ENCODE assay signal across 8 cellular contexts in the genomic region with DNA sequence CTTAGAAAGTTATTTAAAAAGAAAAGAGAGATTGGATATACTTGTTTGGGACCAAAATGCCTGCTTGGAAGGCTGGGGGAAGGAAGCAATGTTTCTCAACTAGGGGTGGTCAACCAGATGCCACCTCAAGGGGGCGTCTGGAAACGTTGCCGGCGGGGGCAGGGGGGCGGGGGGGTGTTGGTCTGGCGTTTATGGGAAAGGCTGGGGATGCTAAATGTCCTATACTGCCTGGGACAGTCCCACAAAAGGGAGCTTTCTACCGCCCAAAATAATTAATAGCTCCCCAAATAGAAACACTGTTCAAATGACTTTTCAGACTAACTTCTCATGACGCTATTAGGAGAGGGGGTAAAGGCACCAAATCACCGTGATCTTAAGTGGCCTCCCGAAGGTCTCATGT. TPM values are rescaled to one million over a fixed set of nuclear protein-coding genes. Genes with fewer than 3 reads are reported as not detected.
DNase-seq lines count a peak whose midpoint lies in the region; TF ChIP-seq lines count a peak whose summit lies in the region.

No MANE protein-coding gene starts in this region.

- H3K79me2 ChIP-seq in Karpas-422 (ENCODE audit: low read length) (peaks cover 53% of the 10 kb centered on the region), osteoblast (ENCODE audit: insufficient read depth, low read length) (peaks cover 67% of the 10 kb centered on the region)

- peaks cover 50% of the 10 kb centered on the region; the same call in 1 of the 2 replicates for H3K36me3 ChIP-seq in Karpas-422 (ENCODE audit: insufficient read depth, low read length)
- H3K36me3 ChIP-seq in osteoblast (ENCODE audit: insufficient read depth, low read length), result peaks cover 57% of the 10 kb centered on the region

- H3K9ac ChIP-seq in Karpas-422 (ENCODE audit: low read length), result peak overlapping the region; percentile 91; the same call in 1 of the 2 replicates

- H3K27ac ChIP-seq in Karpas-422 (ENCODE audit: low read length) (no peak overlapping the region), osteoblast (ENCODE audit: low read depth, low read length) (peak overlapping the region; percentile 15)

- H3K9me3 ChIP-seq in Karpas-422 (ENCODE audit: low read length), result no peaks in the 10 kb centered on the region
- no peaks in the 10 kb centered on the region for H3K9me3 ChIP-seq in osteoblast (ENCODE audit: low read depth, low read length)

- peak; percentile 43 for TF ChIP-seq CTCF in cardiac fibroblast (IDR thresholded peaks at IDR 0.05; ENCODE audit: low read depth, low read length)
- peak; percentile 25 for TF ChIP-seq CTCF in osteoblast (IDR thresholded peaks at IDR 0.05; ENCODE audit: extremely low read depth, low read depth, low read length)

- H2AFZ ChIP-seq in Karpas-422 (ENCODE audit: low read length) (no peak overlapping the region), osteoblast (ENCODE audit: low read length) (no peak overlapping the region)

- H3K9me2 ChIP-seq in Karpas-422 (replicated peaks; ENCODE audit: insufficient read depth, low read length), result no peaks in the 10 kb centered on the region

- H3K27me3 ChIP-seq in Karpas-422 (ENCODE audit: low read length) (no peaks in the 10 kb centered on the region), osteoblast (ENCODE audit: insufficient read depth, low read length) (peaks cover 5% of the 10 kb centered on the region)

- DNase-seq in NCI-H748 (lab: John Stamatoyannopoulos, UW; ENCODE audit: unreplicated experiment) (peak; percentile 5), NCI-H748 treated with DMSO at 0.1 percent for 48 hours (lab: John Stamatoyannopoulos, UW) (no peak), Karpas-422 (peak; percentile 57), cardiac fibroblast (ENCODE audit: low read depth in 2 of 2) (peak; percentile 28 to 37), osteoblast (ENCODE audit: insufficient read length, low spot score, missing footprints) (peak; percentile 93), mucosa of gallbladder (ENCODE audit: low spot score) (no peak), MV-4-11 (lab: John Stamatoyannopoulos, UW) (no peak), superior temporal gyrus (ENCODE audit: extremely low spot score) (no peak)

- H3K4me1 ChIP-seq in Karpas-422 (ENCODE audit: low read length) (peaks cover 37% of the 10 kb centered on the region), osteoblast (ENCODE audit: insufficient read depth, low read length) (peaks cover 35% of the 10 kb centered on the region)

- H3K4me3 ChIP-seq in Karpas-422 (ENCODE audit: low read length) (peak overlapping the region; percentile 96; the same call in 1 of the 2 replicates), cardiac fibroblast (replicated peaks in 1 of 2; ENCODE audit: low read depth in 2 of 2, low read length in 2 of 2) (peak overlapping the region in 1 of 2 donors; percentile 88), osteoblast (ENCODE audit: insufficient read depth, low read length) (peak overlapping the region; percentile 43)

- H4K20me1 ChIP-seq in Karpas-422 (ENCODE audit: insufficient read depth, low read depth, low read length) (peaks cover 60% of the 10 kb centered on the region), osteoblast (ENCODE audit: insufficient read depth, low read length) (peaks cover 54% of the 10 kb centered on the region)

- H3K4me2 ChIP-seq in Karpas-422 (ENCODE audit: low read depth, low read length, poor library complexity, severe bottlenecking) (peak overlapping the region; percentile 96), osteoblast (ENCODE audit: insufficient read depth, low read length) (peak overlapping the region; percentile 61)

RNA-seq across cellular contexts. Expression of gene POLG, which starts 2.2 kb away (rescaled TPM):
- total RNA-seq in Karpas-422 (2014; rRNA removed; shearing (Covaris generic); ENCODE audit: low replicate concordance), result 36.8 and 76.5 TPM in 2 replicates
- total RNA-seq in osteoblast (50.7 and 61.2 TPM in 2 replicates), mucosa of gallbladder (56.2 TPM)

Comparison
In these comparisons a context has a peak if more than half of its experiments do, and no peak if none do; other contexts are left out.
1. DNase-seq: peak in NCI-H748 (single experiment), Karpas-422 (single experiment), cardiac fibroblast (2 of 2) and osteoblast (single experiment); none in NCI-H748 treated with DMSO at 0.1 percent for 48 hours (single experiment), mucosa of gallbladder (single experiment), MV-4-11 (single experiment) and superior temporal gyrus (single experiment).